In genomic region chr13:110965038-110965754, GRCh38 we compare ENCODE assay signal across 8 cellular contexts. TPM values are rescaled to one million over a fixed set of nuclear protein-coding genes. Genes with fewer than 3 reads are reported as not detected.
DNase-seq lines count a peak whose midpoint lies in the region; ATAC-seq, FAIRE-seq and TF ChIP-seq lines count a peak whose summit lies in the region.

No MANE protein-coding gene starts in this region.

- H3K9me3 ChIP-seq in astrocyte (ENCODE audit: insufficient read depth, low read depth, low read length) (peaks cover 7% of the 10 kb centered on the region), gastroesophageal sphincter (peaks cover 0 to 22% (median 0%) of the 10 kb centered on the region in 3 donors)

- TF ChIP-seq EP300 in gastroesophageal sphincter (IDR thresholded peaks at IDR 0.05): no peak

- no peaks in the 10 kb centered on the region for H3K27me3 Mint-ChIP-seq in astrocyte (ENCODE audit: low read depth, unreplicated experiment)
- H3K27me3 Mint-ChIP-seq in stimulated activated naive B cell treated with anti-CD40 and anti-IgM and Interleukin-4, amounts not matched to agents 10 μg/mL and 1 μg/mL and 100 μg/mL, for 72 hours: peaks cover 12 to 14% of the 10 kb centered on the region in 2 donors

- H3K4me3 Mint-ChIP-seq in astrocyte (ENCODE audit: unreplicated experiment): no peak overlapping the region
- no peak overlapping the region for H3K4me3 Mint-ChIP-seq in stimulated activated naive B cell treated with anti-CD40 and anti-IgM and Interleukin-4, amounts not matched to agents 10 μg/mL and 1 μg/mL and 100 μg/mL, for 72 hours

- H3K4me3 ChIP-seq in astrocyte (ENCODE audit: insufficient read depth, low read depth, low read length): no peak overlapping the region
- H3K4me3 ChIP-seq in gastroesophageal sphincter: no peak overlapping the region

- no peaks in the 10 kb centered on the region for H3K79me2 ChIP-seq in astrocyte (ENCODE audit: insufficient read depth, low read length)

- no peak for TF ChIP-seq POLR2A in gastroesophageal sphincter (IDR thresholded peaks at IDR 0.05)

- no peaks in the 10 kb centered on the region for H4K20me1 ChIP-seq in astrocyte (ENCODE audit: insufficient read depth, low read length)

- no peaks in the 10 kb centered on the region for H3K4me1 ChIP-seq in astrocyte (ENCODE audit: insufficient read depth, low read length)
- H3K4me1 ChIP-seq in gastroesophageal sphincter: no peaks in the 10 kb centered on the region

- no peaks in the 10 kb centered on the region for H3K27me3 ChIP-seq in astrocyte (ENCODE audit: insufficient read depth, low read length)
- no peaks in the 10 kb centered on the region for H3K27me3 ChIP-seq in gastroesophageal sphincter

- peak overlapping the region; percentile 48 for H3K27ac ChIP-seq in astrocyte (ENCODE audit: low read depth, low read length)
- no peak overlapping the region for H3K27ac ChIP-seq in gastroesophageal sphincter

- H3K4me2 ChIP-seq in astrocyte (ENCODE audit: low read length): no peak overlapping the region

- H3K9ac ChIP-seq in astrocyte (ENCODE audit: low read length): no peak overlapping the region

- FAIRE-seq in astrocyte (lab: Jason Lieb, UNC): peak; percentile 39

- H3K27ac Mint-ChIP-seq in astrocyte (ENCODE audit: unreplicated experiment): peak overlapping the region; percentile 70
- peak overlapping the region; percentile 7 for H3K27ac Mint-ChIP-seq in stimulated activated naive B cell treated with anti-CD40 and anti-IgM and Interleukin-4, amounts not matched to agents 10 μg/mL and 1 μg/mL and 100 μg/mL, for 72 hours

- DNase-seq in ELR (ENCODE audit: low read depth): peak; percentile 89
- peak; percentile 27 for DNase-seq in HK-2 (ENCODE audit: unreplicated experiment)
- peak; percentile 78 for DNase-seq in astrocyte (ENCODE audit: low read depth)
- DNase-seq in stimulated activated naive B cell treated with anti-CD40 and anti-IgM and Interleukin-4, amounts not matched to agents 10 μg/mL and 1 μg/mL and 100 μg/mL, for 72 hours: peak; percentile 38
- DNase-seq in NCI-H2171 treated with DMSO at 0.1 percent for 48 hours (lab: John Stamatoyannopoulos, UW): no peak
- no peak for DNase-seq in NCI-H2107 treated with DMSO at 0.1 percent for 48 hours (lab: John Stamatoyannopoulos, UW; ENCODE audit: unreplicated experiment)

- 54 to 74% methylated on average over 4 to 5 of the region's 5 CpGs for WGBS in gastroesophageal sphincter (ENCODE audit: low coverage in 1 of 2), 2 donors

- H3K36me3 ChIP-seq in astrocyte (ENCODE audit: insufficient read depth, low read length) (no peaks in the 10 kb centered on the region), gastroesophageal sphincter (no peaks in the 10 kb centered on the region)

- H3K4me1 Mint-ChIP-seq in astrocyte (ENCODE audit: low read depth, unreplicated experiment): peaks cover 20% of the 10 kb centered on the region
- H3K4me1 Mint-ChIP-seq in stimulated activated naive B cell treated with anti-CD40 and anti-IgM and Interleukin-4, amounts not matched to agents 10 μg/mL and 1 μg/mL and 100 μg/mL, for 72 hours: peaks cover 2 to 9% of the 10 kb centered on the region in 2 donors

- H3K9me3 Mint-ChIP-seq in astrocyte (ENCODE audit: unreplicated experiment): peaks cover 31% of the 10 kb centered on the region
- peaks cover 19 to 21% of the 10 kb centered on the region in 2 donors for H3K9me3 Mint-ChIP-seq in stimulated activated naive B cell treated with anti-CD40 and anti-IgM and Interleukin-4, amounts not matched to agents 10 μg/mL and 1 μg/mL and 100 μg/mL, for 72 hours

- peak; percentile 92 for ATAC-seq in GM21515 (IDR thresholded peaks at IDR 0.05; ENCODE audit: unreplicated experiment)
- ATAC-seq in stimulated activated naive B cell treated with anti-CD40 and anti-IgM and Interleukin-4, amounts not matched to agents 10 μg/mL and 1 μg/mL and 100 μg/mL, for 72 hours (replicated peaks): peak; percentile 98 to 99
- ATAC-seq in gastroesophageal sphincter: no peak

- no peak for TF ChIP-seq CTCF in astrocyte (IDR thresholded peaks at IDR 0.05; ENCODE audit: insufficient read depth, low read depth, low read length)
- no peak for TF ChIP-seq CTCF in gastroesophageal sphincter (IDR thresholded peaks at IDR 0.05)

- no peak overlapping the region for H2AFZ ChIP-seq in astrocyte (ENCODE audit: low read depth, low read length)

- H3K36me3 Mint-ChIP-seq in astrocyte (ENCODE audit: low read depth, unreplicated experiment): peaks cover 10% of the 10 kb centered on the region
- H3K36me3 Mint-ChIP-seq in stimulated activated naive B cell treated with anti-CD40 and anti-IgM and Interleukin-4, amounts not matched to agents 10 μg/mL and 1 μg/mL and 100 μg/mL, for 72 hours: peaks cover 7% of the 10 kb centered on the region in 2 donors

RNA-seq across cellular contexts. Expression of gene ANKRD10, which starts 50.3 kb away (rescaled TPM):
- total RNA-seq in astrocyte (118 and 157 TPM in 2 replicates), gastroesophageal sphincter (100 to 1,000 TPM in 3 of 4 donors, 10 to 100 TPM in 1; 97.8 to 189 (median 114) TPM)

Comparison
In these comparisons a context has a peak if more than half of its experiments do, and no peak if none do; other contexts are left out.
1. DNase-seq: peak in ELR (single experiment), HK-2 (single experiment), astrocyte (single experiment) and stimulated activated naive B cell treated with anti-CD40 and anti-IgM and Interleukin-4, amounts not matched to agents 10 μg/mL and 1 μg/mL and 100 μg/mL, for 72 hours (single experiment); none in NCI-H2171 treated with DMSO at 0.1 percent for 48 hours (single experiment) and NCI-H2107 treated with DMSO at 0.1 percent for 48 hours (single experiment).